In genomic region chr3:119125742-119126507, GRCh38 we compare ENCODE assay signal across 28 cellular contexts. TPM values are rescaled to one million over a fixed set of nuclear protein-coding genes. Genes with fewer than 3 reads are reported as not detected.
DNase-seq lines count a peak whose midpoint lies in the region; ATAC-seq, FAIRE-seq and TF ChIP-seq lines count a peak whose summit lies in the region.
"Had no signal": no experiment of that assay in that cellular context is flagged by ENCODE, and none has a peak within 500 bp of the region (broad histone marks: within the 10 kb centered on the region; RNA-seq: fewer than 3 reads in every experiment).

No MANE protein-coding gene starts in this region.

- no peaks in the 10 kb centered on the region for H3K27me3 ChIP-seq in H1 (replicated peaks in 1 of 4; ENCODE audit: control insufficient read depth in 3 of 4, extremely low read depth in 1 of 4, insufficient read depth in 3 of 4, low read length in 3 of 4)
- no peaks in the 10 kb centered on the region for H3K27me3 ChIP-seq in CD4-positive, alpha-beta T cell (ENCODE audit: control insufficient read depth, insufficient read depth, low read length)

- no peak overlapping the region for H2BK15ac ChIP-seq in H1 (ENCODE audit: low read length)

- CTCF ChIA-PET in H1 (lab: Charles Lee; ENCODE audit: partially characterized antibody), result interaction anchor here (1.0 kb wide), 1 partner anchor 20 kb away, joined by 3 read pairs; the partner anchor contains the start of gene TEX55
- CTCF ChIA-PET in CD4-positive, alpha-beta T cell (lab: Charles Lee), result no interaction called here

- H3K23me2 ChIP-seq in H1 (ENCODE audit: low read depth, low read length), result no peaks in the 10 kb centered on the region

- TF ChIP-seq CTCF in H1 (IDR thresholded peaks at IDR 0.05; ENCODE audit: control extremely low read depth in 1 of 3, insufficient read depth in 1 of 3, low read depth in 1 of 3, low read length in 3 of 3), result no peak
- TF ChIP-seq CTCF in CD4-positive, alpha-beta T cell (IDR thresholded peaks at IDR 0.05), result no peak

- ATAC-seq in CD4-positive, alpha-beta T cell (ENCODE audit: poor library complexity), result no peak
- ATAC-seq: Panc1 had no signal

- no peak for TF ChIP-seq RAD21 in H1 (IDR thresholded peaks at IDR 0.05 in 1 of 2, conservative IDR thresholded peaks at IDR 0.05 in 1 of 2; ENCODE audit: low read depth in 2 of 2, low read length in 2 of 2)

- peaks cover 14% of the 10 kb centered on the region for H3K27me3 Mint-ChIP-seq in CD4-positive, alpha-beta T cell

- TF ChIP-seq EP300 in H1 (IDR thresholded peaks at IDR 0.05; ENCODE audit: borderline replicate concordance in 1 of 2, low read depth in 2 of 2, low read length in 2 of 2), result no peak

- H3K27ac ChIP-seq in H1 (ENCODE audit: low read depth, low read length), result no peak overlapping the region
- H3K27ac ChIP-seq in CD4-positive, alpha-beta T cell (ENCODE audit: low read depth, low read length), result no peak overlapping the region
- H3K27ac ChIP-seq: C4-2B, GM23248, RWPE1, SK-N-MC had no signal

- H3K4ac ChIP-seq in H1 (replicated peaks; ENCODE audit: insufficient read length, low read depth, low read length), result no peak overlapping the region

- intact Hi-C loops in CD4-positive, alpha-beta T cell (cut with DNase I, micrococcal nuclease), result no loop called here

- H4K91ac ChIP-seq in H1 (replicated peaks; ENCODE audit: insufficient read length, low read length), result no peak overlapping the region

- H2BK120ac ChIP-seq in H1 (replicated peaks; ENCODE audit: low read depth, low read length), result no peak overlapping the region

- no peak overlapping the region for H2BK5ac ChIP-seq in H1 (ENCODE audit: low read depth, low read length)

- no peak for FAIRE-seq in H1 (lab: Jason Lieb, UNC)
- FAIRE-seq: GM18507 had no signal

- POLR2A ChIA-PET in H1 (lab: Charles Lee; ENCODE audit: partially characterized antibody), result interaction anchor here (1.6 kb wide), 1 partner anchor 107 kb away, joined by 3 read pairs; no protein-coding TSS in a partner anchor
- POLR2A ChIA-PET in CD4-positive, alpha-beta T cell (lab: Charles Lee), result no interaction called here

- H2BK20ac ChIP-seq in H1 (ENCODE audit: low read length), result no peak overlapping the region

- no peak overlapping the region for H3K14ac ChIP-seq in H1 (ENCODE audit: insufficient read length)

- H3K36me3 Mint-ChIP-seq in CD4-positive, alpha-beta T cell (ENCODE audit: low read depth), result no peaks in the 10 kb centered on the region

- no peaks in the 10 kb centered on the region for H3K79me2 ChIP-seq in H1 (ENCODE audit: control insufficient read depth in 1 of 2, insufficient read depth in 2 of 2, low read length in 2 of 2)

- no peak overlapping the region for H2AK5ac ChIP-seq in H1 (ENCODE audit: low read depth, low read length)

- H3K18ac ChIP-seq in H1 (ENCODE audit: extremely low read depth, low read length), result no peak overlapping the region

- H3K56ac ChIP-seq in H1 (replicated peaks; ENCODE audit: insufficient read length, low read depth, low read length), result no peak overlapping the region

- 0 out of 2 replicates have a peak overlapping the region, but pooled peaks have one; percentile 9 for H2BK12ac ChIP-seq in H1 (ENCODE audit: low read depth, low read length)

- H4K20me1 ChIP-seq in H1 (replicated peaks in 1 of 2; ENCODE audit: control insufficient read depth in 1 of 2, insufficient read depth in 2 of 2, low read length in 2 of 2), result no peaks in the 10 kb centered on the region

- no peaks in the 10 kb centered on the region for H3K9me3 Mint-ChIP-seq in CD4-positive, alpha-beta T cell

- no peaks in the 10 kb centered on the region for H3K4me1 Mint-ChIP-seq in CD4-positive, alpha-beta T cell (ENCODE audit: low read depth)
- H3K4me1 Mint-ChIP-seq: CD8-positive, alpha-beta memory T cell had no signal

- no peak overlapping the region for H3K9ac ChIP-seq in H1 (replicated peaks in 1 of 4; ENCODE audit: extremely low read depth in 1 of 4, low read depth in 3 of 4, low read length in 3 of 4)
- H3K9ac ChIP-seq: GM23248 had no signal

- H4K5ac ChIP-seq in H1 (ENCODE audit: insufficient read length, low read depth, low read length), result no peak overlapping the region

- DNase-seq in NCI-H82 treated with DMSO at 0.1 percent for 48 hours (lab: John Stamatoyannopoulos, UW; ENCODE audit: unreplicated experiment) (peak; percentile 45), H1 (ENCODE audit: low read depth in 1 of 2, low spot score in 2 of 2) (no peak), mesenteric fat pad (ENCODE audit: low spot score) (peak; percentile 84), NCI-H69 (lab: John Stamatoyannopoulos, UW) (no peak), NCI-H146 treated with DMSO at 0.1 percent for 48 hours (lab: John Stamatoyannopoulos, UW; ENCODE audit: unreplicated experiment) (no peak)
- no peak for DNase-seq in stimulated activated naive CD4-positive, alpha-beta T cell treated with Interleukin-2 at 50 U/mL for 16 hours (lab: John Stamatoyannopoulos, UW)
- DNase-seq in CD4-positive, alpha-beta T cell, result no peak
- DNase-seq: CD8-positive, alpha-beta memory T cell; DMS153; DND-41; GM23248; HCEC 1CT; KBM-7; MV-4-11; NCI-H1105 treated with DMSO at 0.1 percent for 48 hours; NCI-H146; NCI-H2029; NCI-H446; NCI-H524 treated with DMSO at 0.1 percent for 48 hours; SHP77 treated with DMSO at 0.1 percent for 48 hours had no signal

- H3K4me1 ChIP-seq in H1 (replicated peaks in 1 of 4; ENCODE audit: control insufficient read depth in 3 of 4, insufficient read depth in 4 of 4, low read length in 3 of 4), result peaks cover 0 to 12% (median 1%) of the 10 kb centered on the region in 4 experiments; a peak in 5 of 7 replicates

- H3K4me2 ChIP-seq in H1 (ENCODE audit: insufficient read depth in 1 of 2, low read depth in 2 of 2, low read length in 2 of 2), result no peak overlapping the region

- no peak overlapping the region for H3K27ac Mint-ChIP-seq in CD4-positive, alpha-beta T cell

- no peak for TF ChIP-seq POLR2A in H1 (IDR thresholded peaks at IDR 0.05; ENCODE audit: control extremely low read depth in 1 of 2, low read depth in 2 of 2, low read length in 2 of 2)

- no peaks in the 10 kb centered on the region; a peak in 1 of 8 replicates for H3K36me3 ChIP-seq in H1 (ENCODE audit: control insufficient read depth in 2 of 4, insufficient read depth in 4 of 4, low read length in 3 of 4)

- no peak overlapping the region for H3K4me3 Mint-ChIP-seq in CD4-positive, alpha-beta T cell
- H3K4me3 Mint-ChIP-seq: CD8-positive, alpha-beta memory T cell had no signal

- H3K23ac ChIP-seq in H1 (ENCODE audit: insufficient read length), result no peak overlapping the region

- peak overlapping the region; percentile 0 for H4K8ac ChIP-seq in H1 (ENCODE audit: extremely low read depth, insufficient read depth, low read length)

- peak overlapping the region; percentile 42; the same call in 1 of the 2 replicates for H2AFZ ChIP-seq in H1 (ENCODE audit: low read length)
- H2AFZ ChIP-seq: GM23248 had no signal

- no peak overlapping the region for H3K4me3 ChIP-seq in H1 (ENCODE audit: extremely low read depth in 1 of 4, insufficient read depth in 2 of 4, low read depth in 3 of 4, low read length in 4 of 4)
- H3K4me3 ChIP-seq: GM23248, SK-N-MC had no signal

- H3K9me3 ChIP-seq in H1 (ENCODE audit: insufficient read depth in 2 of 2, low read depth in 1 of 2, low read length in 1 of 2), result 0 out of 4 replicates have a peak, but pooled peaks cover 0 to 4% of the 10 kb centered on the region in 2 experiments
- H3K9me3 ChIP-seq in CD4-positive, alpha-beta T cell (ENCODE audit: control insufficient read depth, low read length), result no peaks in the 10 kb centered on the region

- H3K79me1 ChIP-seq in H1 (ENCODE audit: low read depth, low read length), result no peaks in the 10 kb centered on the region

- 89% methylated on average over 17 of the region's 17 CpGs; no CpG with 5 or more reads in 1 of the 2 experiments for WGBS in H1 (ENCODE audit: extremely low coverage in 1 of 2, insufficient coverage in 1 of 2, insufficient read length in 1 of 2, insufficient replicate concordance in 2 of 2, low coverage in 1 of 2, low lambda C conversion rate in 2 of 2, missing lambda C conversion rate in 1 of 2), 2 experiments

TF ChIP-seq in H1, 55 proteins besides CTCF, POLR2A, EP300 and RAD21 (continues in another document):
- TF ChIP-seq EZH2 (IDR thresholded peaks at IDR 0.05; ENCODE audit: low read depth, low read length, severe bottlenecking) (no peak), KDM1A (IDR thresholded peaks at IDR 0.05; ENCODE audit: borderline replicate concordance, low read length) (no peak), SP2 (IDR thresholded peaks at IDR 0.05; ENCODE audit: low read length) (no peak), RNF2 (IDR thresholded peaks at IDR 0.05; ENCODE audit: borderline replicate concordance, low read depth, low read length, missing control alignments, poor library complexity, severe bottlenecking) (no peak), TBP (IDR thresholded peaks at IDR 0.05; ENCODE audit: low read depth, low read length) (no peak), RXRA (IDR thresholded peaks at IDR 0.05; ENCODE audit: insufficient read depth, low read depth, low read length) (no peak), SP1 (IDR thresholded peaks at IDR 0.05; ENCODE audit: low read depth, low read length) (no peak)

RNA-seq across cellular contexts. Expression of gene TEX55, which starts 20.0 kb away (rescaled TPM):
- total RNA-seq in H1 (2021; fragmentation: NEBNext Ultra II Directional; extraction: Animal tissue kit (Norgen Biotek cat#: 25700)), result not detected in 2 replicates
- not detected in 2 replicates for polyA plus RNA-seq in H1 (2011; rRNA removed)
- polyA plus RNA-seq in H1 (2011; cell fraction: cytosol; rRNA removed), result 0.05 TPM
- polyA plus RNA-seq in H1 (2011; cell fraction: nucleus; rRNA removed), result not detected
- not detected in 4 replicates for polyA plus RNA-seq in H1 (2012, experiment 1 of 2)
- not detected for polyA plus RNA-seq in H1 (2012, experiment 2 of 2)
- not detected for polyA plus RNA-seq in H1 (2013, experiment 1 of 2)
- not detected for polyA plus RNA-seq in H1 (2013, experiment 2 of 2)
- not detected in 2 replicates for polyA minus RNA-seq in H1 (2011; rRNA and poly(A)+ RNA removed)
- not detected for polyA minus RNA-seq in H1 (2011; cell fraction: cytosol; rRNA and poly(A)+ RNA removed)
- not detected for polyA minus RNA-seq in H1 (2011; cell fraction: nucleus; rRNA and poly(A)+ RNA removed)
- not detected for total RNA-seq in mesenteric fat pad
- total RNA-seq in CD4-positive, alpha-beta T cell, result not detected
- total RNA-seq: A673; CD8-positive, alpha-beta memory T cell; GM23248; LHCN-M2; MCF 10A had no signal
- polyA plus RNA-seq: CD8-positive, alpha-beta memory T cell; GM23248 had no signal

RNA-seq across cellular contexts. Expression of gene UPK1B, which starts 47.5 kb away (rescaled TPM):
- 0.29 and 0.67 TPM in 2 replicates for total RNA-seq in H1 (2021; fragmentation: NEBNext Ultra II Directional; extraction: Animal tissue kit (Norgen Biotek cat#: 25700))
- polyA plus RNA-seq in H1 (2011; rRNA removed), result 0.41 and 0.68 TPM in 2 replicates
- 0.50 TPM for polyA plus RNA-seq in H1 (2011; cell fraction: cytosol; rRNA removed)
- polyA plus RNA-seq in H1 (2011; cell fraction: nucleus; rRNA removed), result 0.39 TPM
- polyA plus RNA-seq in H1 (2012, experiment 1 of 2), result 0.38 to 0.83 TPM (median 0.68 TPM) in 4 replicates
- 0.50 TPM for polyA plus RNA-seq in H1 (2012, experiment 2 of 2)
- polyA plus RNA-seq in H1 (2013, experiment 1 of 2), result 1.0 TPM
- polyA plus RNA-seq in H1 (2013, experiment 2 of 2), result 1.5 TPM
- 0.66 and 1.0 TPM in 2 replicates for polyA minus RNA-seq in H1 (2011; rRNA and poly(A)+ RNA removed)
- polyA minus RNA-seq in H1 (2011; cell fraction: cytosol; rRNA and poly(A)+ RNA removed), result not detected
- not detected for polyA minus RNA-seq in H1 (2011; cell fraction: nucleus; rRNA and poly(A)+ RNA removed)
- not detected for total RNA-seq in mesenteric fat pad
- total RNA-seq in CD4-positive, alpha-beta T cell, result not detected
- total RNA-seq: A673; CD8-positive, alpha-beta memory T cell; GM23248; LHCN-M2; MCF 10A had no signal
- polyA plus RNA-seq: CD8-positive, alpha-beta memory T cell; GM23248 had no signal

Comparison
In these comparisons a context has a peak if more than half of its experiments do, and no peak if none do; other contexts are left out.
1. DNase-seq: peak in NCI-H82 treated with DMSO at 0.1 percent for 48 hours (single experiment) and mesenteric fat pad (single experiment); none in H1 (0 of 2), NCI-H69 (single experiment), stimulated activated naive CD4-positive, alpha-beta T cell treated with Interleukin-2 at 50 U/mL for 16 hours (single experiment), NCI-H146 treated with DMSO at 0.1 percent for 48 hours (single experiment) and CD4-positive, alpha-beta T cell (0 of 10).